Comparison of ENCODE assay signal across 1 cellular context in the genomic region with DNA sequence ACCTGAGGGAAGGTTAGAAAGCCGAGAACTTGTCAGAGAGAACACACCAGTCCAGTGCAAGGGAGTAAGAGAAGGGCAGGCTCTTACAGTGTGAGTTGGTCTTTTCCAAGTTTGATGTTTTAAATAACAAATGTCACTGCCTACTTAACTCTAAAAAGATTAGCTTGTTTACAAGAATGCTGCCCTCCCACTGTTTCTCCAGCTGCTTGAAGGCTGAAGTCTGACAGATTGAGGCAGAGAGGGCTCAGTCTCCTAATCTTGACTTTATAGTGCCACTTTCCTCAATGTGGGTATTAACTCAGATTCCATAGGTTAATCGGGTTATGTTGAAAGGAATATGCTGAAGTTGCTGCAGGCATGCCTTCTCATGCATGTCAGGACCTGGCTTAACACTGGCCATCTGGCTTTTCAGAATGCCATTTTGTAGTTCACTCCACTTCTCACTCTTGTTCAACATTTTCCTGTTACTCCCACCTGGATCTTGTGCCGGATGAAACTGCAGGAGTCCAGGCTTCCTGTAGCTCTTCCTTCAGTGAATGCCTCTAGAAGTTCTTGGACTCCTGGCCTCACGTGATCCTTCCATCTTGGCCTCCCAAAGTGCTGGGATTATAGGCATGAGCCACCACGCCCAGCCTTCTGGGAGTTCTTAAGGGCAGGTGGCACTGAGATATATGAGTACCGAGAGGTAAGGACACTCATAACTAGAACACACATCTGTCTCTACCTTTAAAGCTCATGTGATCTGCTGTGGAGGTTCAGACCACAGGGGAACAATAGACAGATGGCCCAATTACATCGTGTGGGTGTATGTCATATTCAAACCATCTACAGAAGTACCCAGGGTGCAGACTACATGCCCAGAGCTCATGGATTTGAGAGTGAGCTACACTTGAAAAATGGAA.
TF ChIP-seq lines count a peak whose summit lies in the region.

No MANE protein-coding gene starts in this region.

TF ChIP-seq in GM23338, 12 proteins besides CTCF, POLR2A, EP300 and RAD21 (continued from another document):
- TF ChIP-seq, protein P1, sequence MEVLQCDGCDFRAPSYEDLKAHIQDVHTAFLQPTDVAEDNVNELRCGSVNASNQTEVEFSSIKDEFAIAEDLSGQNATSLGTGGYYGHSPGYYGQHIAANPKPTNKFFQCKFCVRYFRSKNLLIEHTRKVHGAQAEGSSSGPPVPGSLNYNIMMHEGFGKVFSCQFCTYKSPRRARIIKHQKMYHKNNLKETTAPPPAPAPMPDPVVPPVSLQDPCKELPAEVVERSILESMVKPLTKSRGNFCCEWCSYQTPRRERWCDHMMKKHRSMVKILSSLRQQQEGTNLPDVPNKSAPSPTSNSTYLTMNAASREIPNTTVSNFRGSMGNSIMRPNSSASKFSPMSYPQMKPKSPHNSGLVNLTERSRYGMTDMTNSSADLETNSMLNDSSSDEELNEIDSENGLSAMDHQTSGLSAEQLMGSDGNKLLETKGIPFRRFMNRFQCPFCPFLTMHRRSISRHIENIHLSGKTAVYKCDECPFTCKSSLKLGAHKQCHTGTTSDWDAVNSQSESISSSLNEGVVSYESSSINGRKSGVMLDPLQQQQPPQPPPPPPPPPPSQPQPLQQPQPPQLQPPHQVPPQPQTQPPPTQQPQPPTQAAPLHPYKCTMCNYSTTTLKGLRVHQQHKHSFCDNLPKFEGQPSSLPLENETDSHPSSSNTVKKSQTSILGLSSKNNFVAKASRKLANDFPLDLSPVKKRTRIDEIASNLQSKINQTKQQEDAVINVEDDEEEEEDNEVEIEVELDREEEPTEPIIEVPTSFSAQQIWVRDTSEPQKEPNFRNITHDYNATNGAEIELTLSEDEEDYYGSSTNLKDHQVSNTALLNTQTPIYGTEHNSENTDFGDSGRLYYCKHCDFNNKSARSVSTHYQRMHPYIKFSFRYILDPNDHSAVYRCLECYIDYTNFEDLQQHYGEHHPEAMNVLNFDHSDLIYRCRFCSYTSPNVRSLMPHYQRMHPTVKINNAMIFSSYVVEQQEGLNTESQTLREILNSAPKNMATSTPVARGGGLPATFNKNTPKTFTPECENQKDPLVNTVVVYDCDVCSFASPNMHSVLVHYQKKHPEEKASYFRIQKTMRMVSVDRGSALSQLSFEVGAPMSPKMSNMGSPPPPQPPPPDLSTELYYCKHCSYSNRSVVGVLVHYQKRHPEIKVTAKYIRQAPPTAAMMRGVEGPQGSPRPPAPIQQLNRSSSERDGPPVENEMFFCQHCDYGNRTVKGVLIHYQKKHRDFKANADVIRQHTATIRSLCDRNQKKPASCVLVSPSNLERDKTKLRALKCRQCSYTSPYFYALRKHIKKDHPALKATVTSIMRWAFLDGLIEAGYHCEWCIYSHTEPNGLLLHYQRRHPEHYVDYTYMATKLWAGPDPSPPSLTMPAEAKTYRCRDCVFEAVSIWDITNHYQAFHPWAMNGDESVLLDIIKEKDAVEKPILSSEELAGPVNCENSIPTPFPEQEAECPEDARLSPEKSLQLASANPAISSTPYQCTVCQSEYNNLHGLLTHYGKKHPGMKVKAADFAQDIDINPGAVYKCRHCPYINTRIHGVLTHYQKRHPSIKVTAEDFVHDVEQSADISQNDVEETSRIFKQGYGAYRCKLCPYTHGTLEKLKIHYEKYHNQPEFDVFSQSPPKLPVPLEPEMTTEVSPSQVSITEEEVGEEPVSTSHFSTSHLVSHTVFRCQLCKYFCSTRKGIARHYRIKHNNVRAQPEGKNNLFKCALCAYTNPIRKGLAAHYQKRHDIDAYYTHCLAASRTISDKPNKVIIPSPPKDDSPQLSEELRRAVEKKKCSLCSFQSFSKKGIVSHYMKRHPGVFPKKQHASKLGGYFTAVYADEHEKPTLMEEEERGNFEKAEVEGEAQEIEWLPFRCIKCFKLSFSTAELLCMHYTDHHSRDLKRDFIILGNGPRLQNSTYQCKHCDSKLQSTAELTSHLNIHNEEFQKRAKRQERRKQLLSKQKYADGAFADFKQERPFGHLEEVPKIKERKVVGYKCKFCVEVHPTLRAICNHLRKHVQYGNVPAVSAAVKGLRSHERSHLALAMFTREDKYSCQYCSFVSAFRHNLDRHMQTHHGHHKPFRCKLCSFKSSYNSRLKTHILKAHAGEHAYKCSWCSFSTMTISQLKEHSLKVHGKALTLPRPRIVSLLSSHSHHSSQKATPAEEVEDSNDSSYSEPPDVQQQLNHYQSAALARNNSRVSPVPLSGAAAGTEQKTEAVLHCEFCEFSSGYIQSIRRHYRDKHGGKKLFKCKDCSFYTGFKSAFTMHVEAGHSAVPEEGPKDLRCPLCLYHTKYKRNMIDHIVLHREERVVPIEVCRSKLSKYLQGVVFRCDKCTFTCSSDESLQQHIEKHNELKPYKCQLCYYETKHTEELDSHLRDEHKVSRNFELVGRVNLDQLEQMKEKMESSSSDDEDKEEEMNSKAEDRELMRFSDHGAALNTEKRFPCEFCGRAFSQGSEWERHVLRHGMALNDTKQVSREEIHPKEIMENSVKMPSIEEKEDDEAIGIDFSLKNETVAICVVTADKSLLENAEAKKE (CRISPR knock-in tag; IDR thresholded peaks at IDR 0.05) = no peak
- TF ChIP-seq ZNF331 (CRISPR knock-in tag; IDR thresholded peaks at IDR 0.05; ENCODE audit: low read depth) (no peak), JUNB (IDR thresholded peaks at IDR 0.05; ENCODE audit: unreplicated experiment) (no peak), POLR2AphosphoS5 (IDR thresholded peaks at IDR 0.05; ENCODE audit: low read depth) (no peak), EZH2phosphoT487 (IDR thresholded peaks at IDR 0.05; ENCODE audit: unreplicated experiment) (no peak)
- TF ChIP-seq, protein P2, sequence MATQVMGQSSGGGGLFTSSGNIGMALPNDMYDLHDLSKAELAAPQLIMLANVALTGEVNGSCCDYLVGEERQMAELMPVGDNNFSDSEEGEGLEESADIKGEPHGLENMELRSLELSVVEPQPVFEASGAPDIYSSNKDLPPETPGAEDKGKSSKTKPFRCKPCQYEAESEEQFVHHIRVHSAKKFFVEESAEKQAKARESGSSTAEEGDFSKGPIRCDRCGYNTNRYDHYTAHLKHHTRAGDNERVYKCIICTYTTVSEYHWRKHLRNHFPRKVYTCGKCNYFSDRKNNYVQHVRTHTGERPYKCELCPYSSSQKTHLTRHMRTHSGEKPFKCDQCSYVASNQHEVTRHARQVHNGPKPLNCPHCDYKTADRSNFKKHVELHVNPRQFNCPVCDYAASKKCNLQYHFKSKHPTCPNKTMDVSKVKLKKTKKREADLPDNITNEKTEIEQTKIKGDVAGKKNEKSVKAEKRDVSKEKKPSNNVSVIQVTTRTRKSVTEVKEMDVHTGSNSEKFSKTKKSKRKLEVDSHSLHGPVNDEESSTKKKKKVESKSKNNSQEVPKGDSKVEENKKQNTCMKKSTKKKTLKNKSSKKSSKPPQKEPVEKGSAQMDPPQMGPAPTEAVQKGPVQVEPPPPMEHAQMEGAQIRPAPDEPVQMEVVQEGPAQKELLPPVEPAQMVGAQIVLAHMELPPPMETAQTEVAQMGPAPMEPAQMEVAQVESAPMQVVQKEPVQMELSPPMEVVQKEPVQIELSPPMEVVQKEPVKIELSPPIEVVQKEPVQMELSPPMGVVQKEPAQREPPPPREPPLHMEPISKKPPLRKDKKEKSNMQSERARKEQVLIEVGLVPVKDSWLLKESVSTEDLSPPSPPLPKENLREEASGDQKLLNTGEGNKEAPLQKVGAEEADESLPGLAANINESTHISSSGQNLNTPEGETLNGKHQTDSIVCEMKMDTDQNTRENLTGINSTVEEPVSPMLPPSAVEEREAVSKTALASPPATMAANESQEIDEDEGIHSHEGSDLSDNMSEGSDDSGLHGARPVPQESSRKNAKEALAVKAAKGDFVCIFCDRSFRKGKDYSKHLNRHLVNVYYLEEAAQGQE (IDR thresholded peaks at IDR 0.05; ENCODE audit: unreplicated experiment) = no peak
